In genomic region chr2:182170341-182170740, GRCh38 we compare ENCODE assay signal across 8 cellular contexts.
"Had no signal": no experiment of that assay in that cellular context is flagged by ENCODE, and none has a peak within 500 bp of the region (broad histone marks: within the 10 kb centered on the region; RNA-seq: fewer than 3 reads in every experiment).

No MANE protein-coding gene starts in this region.

- H3K27me3 Mint-ChIP-seq: IgD-negative memory B cell had no signal

- H3K27ac Mint-ChIP-seq: IgD-negative memory B cell had no signal

- H3K36me3 Mint-ChIP-seq: IgD-negative memory B cell had no signal

- DNase-seq: IMR-90, KBM-7, KG1 had no signal

- H3K4me3 Mint-ChIP-seq: IgD-negative memory B cell had no signal

- H3K4me3 ChIP-seq: K562 had no signal

- H3K4me1 Mint-ChIP-seq: IgD-negative memory B cell had no signal

- FAIRE-seq: HepG2, HTR-8/SVneo, K562 had no signal

- ATAC-seq: HepG2, K562 had no signal

- H3K27ac ChIP-seq: HL-60 had no signal
